In the genomic region with DNA sequence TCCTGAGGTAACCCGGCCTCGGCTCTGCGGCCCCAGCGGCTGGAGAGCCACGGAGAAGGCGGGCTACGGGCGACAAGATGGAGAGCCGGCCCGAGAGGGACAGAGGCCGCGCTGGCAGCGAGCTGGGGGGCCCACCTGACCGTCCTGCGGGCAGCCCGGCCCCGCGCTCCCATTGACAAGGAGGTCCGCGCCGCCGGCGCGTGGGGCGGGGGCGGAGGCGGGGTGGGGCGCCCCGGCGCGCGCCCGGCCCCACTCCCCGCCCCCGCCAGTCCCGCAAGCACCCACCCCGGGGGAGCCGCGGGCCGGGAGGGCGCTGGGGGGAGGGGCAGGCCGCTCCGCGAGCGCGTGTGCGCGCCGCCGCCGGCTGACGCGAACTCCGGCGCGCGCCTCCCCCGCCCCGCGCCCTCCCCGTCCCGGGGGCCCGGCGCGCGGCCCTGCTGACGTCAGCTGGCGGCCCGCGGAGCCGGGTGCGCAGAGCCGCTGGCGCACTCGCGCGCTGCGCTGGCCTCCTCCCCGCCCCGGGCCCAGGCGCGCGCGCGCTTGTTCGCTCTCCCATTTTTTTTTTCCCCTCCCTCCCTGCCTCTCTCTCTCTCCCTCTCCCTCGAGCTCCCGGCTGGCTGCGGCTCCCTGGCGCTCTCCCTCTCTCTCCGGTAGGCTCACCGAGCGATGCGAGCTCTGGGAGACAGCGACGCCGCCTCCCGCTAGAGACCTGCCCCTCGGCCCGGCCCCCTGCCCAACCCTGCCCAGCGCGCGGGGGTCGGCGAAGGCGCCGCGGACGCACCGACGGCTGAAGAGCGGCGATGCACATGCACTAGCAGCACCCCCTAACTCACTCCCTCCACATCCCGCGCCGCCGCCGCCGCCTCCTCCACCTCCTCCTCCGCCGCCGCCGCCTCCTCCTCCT, we compare ENCODE assay signal across 8 cellular contexts. TPM values are rescaled to one million over a fixed set of nuclear protein-coding genes. Genes with fewer than 3 reads are reported as not detected.
DNase-seq lines count a peak whose midpoint lies in the region; ATAC-seq and TF ChIP-seq lines count a peak whose summit lies in the region.

Gene GNAO1 (plus strand): TSS at position 587 of the 904 bp plus-strand sequence. CDS start 747 bp downstream, outside the sequence.

- no peaks in the 10 kb centered on the region for H3K9me3 ChIP-seq in stomach

- H3K36me3 Mint-ChIP-seq in activated T-helper 2 cell treated with anti-CD3 and anti-CD28 coated beads, Interferon-gamma antibody, Interleukin-2, Interleukin-4, amounts not matched to agents 10 μg/mL and 5 μg/mL and 100 μg/mL, durations not matched to agents 14 hours and 24 hours and 36 hours (ENCODE audit: low read depth): peaks cover 5% of the 10 kb centered on the region

- H3K27ac ChIP-seq in stomach: peak within 1 kb of the TSS; percentile 84 to 96 (median 88)

- TF ChIP-seq CTCF in HFF-Myc (IDR thresholded peaks at IDR 0.05; ENCODE audit: low read depth, low read length, missing control alignments) (no peak), fibroblast of mammary gland (conservative IDR thresholded peaks at IDR 0.05; ENCODE audit: control insufficient read depth, insufficient read depth, low read depth, low read length) (no peak), stomach (IDR thresholded peaks at IDR 0.05) (no peak)

- no peaks in the 10 kb centered on the region for H3K9me3 Mint-ChIP-seq in activated T-helper 2 cell treated with anti-CD3 and anti-CD28 coated beads, Interferon-gamma antibody, Interleukin-2, Interleukin-4, amounts not matched to agents 10 μg/mL and 5 μg/mL and 100 μg/mL, durations not matched to agents 14 hours and 24 hours and 36 hours

- peaks cover 0 to 80% (median 42%) of the 10 kb centered on the region in 3 donors for H3K27me3 ChIP-seq in stomach

- H3K4me3 ChIP-seq in HFF-Myc (replicated peaks; ENCODE audit: low read depth, low read length) (peak within 1 kb of the TSS; percentile 35), fibroblast of mammary gland (ENCODE audit: control insufficient read depth, low read depth, low read length) (peak within 1 kb of the TSS; percentile 27), stomach (peak within 1 kb of the TSS; percentile 66 to 76 (median 74))

- 0 to 1% (median 1%) methylated on average over 48 to 121 of the region's 123 CpGs for WGBS in stomach, 5 donors

- peaks cover 19% of the 10 kb centered on the region for H3K4me1 Mint-ChIP-seq in activated T-helper 2 cell treated with anti-CD3 and anti-CD28 coated beads, Interferon-gamma antibody, Interleukin-2, Interleukin-4, amounts not matched to agents 10 μg/mL and 5 μg/mL and 100 μg/mL, durations not matched to agents 14 hours and 24 hours and 36 hours (ENCODE audit: low read depth)

- ATAC-seq in GM21447 (IDR thresholded peaks at IDR 0.05; ENCODE audit: unreplicated experiment): no peak

- H3K4me3 Mint-ChIP-seq in activated T-helper 2 cell treated with anti-CD3 and anti-CD28 coated beads, Interferon-gamma antibody, Interleukin-2, Interleukin-4, amounts not matched to agents 10 μg/mL and 5 μg/mL and 100 μg/mL, durations not matched to agents 14 hours and 24 hours and 36 hours (ENCODE audit: low read depth): peak within 1 kb of the TSS; percentile 69

- no peak for TF ChIP-seq POLR2A in stomach (IDR thresholded peaks at IDR 0.05)

- H3K4me1 ChIP-seq in stomach: peaks cover 9 to 61% (median 50%) of the 10 kb centered on the region in 4 donors

- intact Hi-C loops in activated T-helper 2 cell treated with anti-CD3 and anti-CD28 coated beads, Interferon-gamma antibody, Interleukin-2, Interleukin-4, amounts not matched to agents 10 μg/mL and 5 μg/mL and 100 μg/mL, durations not matched to agents 14 hours and 24 hours and 36 hours (cut with micrococcal nuclease): loop anchor here (5.0 to 10.0 kb wide), 2 partner anchors 716 to 1254 kb away; partner anchors contain the start of gene MMP2
- intact Hi-C loops in stomach (cut with DNase I; ENCODE audit: low total_unique reads): no loop called here

- DNase-seq in COLO829 (ENCODE audit: low spot score): peak; percentile 18
- DNase-seq in HFF-Myc (ENCODE audit: extremely low read depth, low read depth): no peak
- DNase-seq in NCI-H82 (lab: John Stamatoyannopoulos, UW): peak; percentile 84
- DNase-seq in activated T-helper 2 cell treated with anti-CD3 and anti-CD28 coated beads, Interferon-gamma antibody, Interleukin-2, Interleukin-4, amounts not matched to agents 10 μg/mL and 5 μg/mL and 100 μg/mL, durations not matched to agents 14 hours and 24 hours and 36 hours (ENCODE audit: low spot score): peak; percentile 44
- peak; percentile 43 for DNase-seq in fibroblast of mammary gland (ENCODE audit: low read depth)
- DNase-seq in myocyte (ENCODE audit: low read depth): peak; percentile 2
- peak; percentile 61 for DNase-seq in stomach

- no peak within 1 kb of the TSS for H3K27ac Mint-ChIP-seq in activated T-helper 2 cell treated with anti-CD3 and anti-CD28 coated beads, Interferon-gamma antibody, Interleukin-2, Interleukin-4, amounts not matched to agents 10 μg/mL and 5 μg/mL and 100 μg/mL, durations not matched to agents 14 hours and 24 hours and 36 hours

- H3K36me3 ChIP-seq in stomach: no peaks in the 10 kb centered on the region

- TF ChIP-seq EP300 in stomach (IDR thresholded peaks at IDR 0.05): no peak

- H3K27me3 Mint-ChIP-seq in activated T-helper 2 cell treated with anti-CD3 and anti-CD28 coated beads, Interferon-gamma antibody, Interleukin-2, Interleukin-4, amounts not matched to agents 10 μg/mL and 5 μg/mL and 100 μg/mL, durations not matched to agents 14 hours and 24 hours and 36 hours (ENCODE audit: low read depth): peaks cover 78% of the 10 kb centered on the region

RNA-seq across cellular contexts. Expression of gene GNAO1, which starts in this region (rescaled TPM):
- total RNA-seq in activated T-helper 2 cell treated with anti-CD3 and anti-CD28 coated beads, Interferon-gamma antibody, Interleukin-2, Interleukin-4, amounts not matched to agents 10 μg/mL and 5 μg/mL and 100 μg/mL, durations not matched to agents 14 hours and 24 hours and 36 hours: 0.57 and 0.83 TPM in 2 replicates
- total RNA-seq in myocyte (not detected in 2 replicates), stomach (10 to 100 TPM in 2 of 5 donors, 1 to 10 TPM in 3; 3.8 to 42.0 (median 9.9) TPM)
- 0.11 TPM for polyA plus RNA-seq in myocyte (2012)
- polyA plus RNA-seq in stomach: 1 to 10 TPM; 2.3 to 3.4 (median 2.3) TPM

Comparison
In these comparisons a context has a peak if more than half of its experiments do, and no peak if none do; other contexts are left out.
1. Peak in DNase-seq in activated T-helper 2 cell treated with anti-CD3 and anti-CD28 coated beads, Interferon-gamma antibody, Interleukin-2, Interleukin-4, amounts not matched to agents 10 μg/mL and 5 μg/mL and 100 μg/mL, durations not matched to agents 14 hours and 24 hours and 36 hours; RNA of the gene not detected or under 1 TPM.
2. Peak in DNase-seq in myocyte; RNA of the gene not detected or under 1 TPM.